1 cellular context compared by ENCODE assay signal in the genomic region with DNA sequence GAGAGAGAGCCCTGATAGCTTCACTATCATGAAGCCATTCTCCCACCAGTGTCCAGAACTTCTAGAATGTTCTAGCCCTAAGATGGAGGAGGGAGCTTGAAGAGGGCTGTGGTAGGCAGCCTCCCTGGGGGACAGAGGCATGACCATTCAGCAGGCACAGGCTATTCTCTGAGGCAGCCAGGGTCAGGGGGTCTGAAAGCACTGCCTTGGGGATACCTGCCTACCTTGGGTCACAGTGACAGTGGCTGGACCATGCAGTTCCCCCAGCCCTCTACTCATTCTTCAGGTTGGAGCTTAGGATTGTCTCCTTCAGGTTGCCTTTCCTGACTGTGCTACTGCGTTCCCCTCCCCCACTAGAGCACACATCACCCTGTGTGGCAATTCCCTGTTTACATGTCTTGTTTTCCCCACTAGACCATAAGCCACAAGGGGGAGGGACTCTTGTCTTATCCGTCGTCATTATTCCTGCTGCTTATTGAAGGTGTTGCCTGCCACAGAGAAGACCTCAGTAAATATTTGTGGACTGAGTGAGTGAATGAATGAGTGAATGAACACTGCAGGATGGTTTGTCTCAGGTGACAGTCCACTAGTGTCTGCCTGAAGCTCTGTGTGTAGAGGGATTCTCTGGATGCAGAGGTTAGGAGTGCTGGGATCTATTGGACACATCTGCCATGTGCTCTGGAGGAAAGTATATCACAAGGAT.
TF ChIP-seq lines count a peak whose summit lies in the region.

No MANE protein-coding gene starts in this region.

TF ChIP-seq in HepG2, 621 proteins besides CTCF, POLR2A, EP300 and RAD21 (continued from another document and continues in another):
- TF ChIP-seq, protein P1, sequence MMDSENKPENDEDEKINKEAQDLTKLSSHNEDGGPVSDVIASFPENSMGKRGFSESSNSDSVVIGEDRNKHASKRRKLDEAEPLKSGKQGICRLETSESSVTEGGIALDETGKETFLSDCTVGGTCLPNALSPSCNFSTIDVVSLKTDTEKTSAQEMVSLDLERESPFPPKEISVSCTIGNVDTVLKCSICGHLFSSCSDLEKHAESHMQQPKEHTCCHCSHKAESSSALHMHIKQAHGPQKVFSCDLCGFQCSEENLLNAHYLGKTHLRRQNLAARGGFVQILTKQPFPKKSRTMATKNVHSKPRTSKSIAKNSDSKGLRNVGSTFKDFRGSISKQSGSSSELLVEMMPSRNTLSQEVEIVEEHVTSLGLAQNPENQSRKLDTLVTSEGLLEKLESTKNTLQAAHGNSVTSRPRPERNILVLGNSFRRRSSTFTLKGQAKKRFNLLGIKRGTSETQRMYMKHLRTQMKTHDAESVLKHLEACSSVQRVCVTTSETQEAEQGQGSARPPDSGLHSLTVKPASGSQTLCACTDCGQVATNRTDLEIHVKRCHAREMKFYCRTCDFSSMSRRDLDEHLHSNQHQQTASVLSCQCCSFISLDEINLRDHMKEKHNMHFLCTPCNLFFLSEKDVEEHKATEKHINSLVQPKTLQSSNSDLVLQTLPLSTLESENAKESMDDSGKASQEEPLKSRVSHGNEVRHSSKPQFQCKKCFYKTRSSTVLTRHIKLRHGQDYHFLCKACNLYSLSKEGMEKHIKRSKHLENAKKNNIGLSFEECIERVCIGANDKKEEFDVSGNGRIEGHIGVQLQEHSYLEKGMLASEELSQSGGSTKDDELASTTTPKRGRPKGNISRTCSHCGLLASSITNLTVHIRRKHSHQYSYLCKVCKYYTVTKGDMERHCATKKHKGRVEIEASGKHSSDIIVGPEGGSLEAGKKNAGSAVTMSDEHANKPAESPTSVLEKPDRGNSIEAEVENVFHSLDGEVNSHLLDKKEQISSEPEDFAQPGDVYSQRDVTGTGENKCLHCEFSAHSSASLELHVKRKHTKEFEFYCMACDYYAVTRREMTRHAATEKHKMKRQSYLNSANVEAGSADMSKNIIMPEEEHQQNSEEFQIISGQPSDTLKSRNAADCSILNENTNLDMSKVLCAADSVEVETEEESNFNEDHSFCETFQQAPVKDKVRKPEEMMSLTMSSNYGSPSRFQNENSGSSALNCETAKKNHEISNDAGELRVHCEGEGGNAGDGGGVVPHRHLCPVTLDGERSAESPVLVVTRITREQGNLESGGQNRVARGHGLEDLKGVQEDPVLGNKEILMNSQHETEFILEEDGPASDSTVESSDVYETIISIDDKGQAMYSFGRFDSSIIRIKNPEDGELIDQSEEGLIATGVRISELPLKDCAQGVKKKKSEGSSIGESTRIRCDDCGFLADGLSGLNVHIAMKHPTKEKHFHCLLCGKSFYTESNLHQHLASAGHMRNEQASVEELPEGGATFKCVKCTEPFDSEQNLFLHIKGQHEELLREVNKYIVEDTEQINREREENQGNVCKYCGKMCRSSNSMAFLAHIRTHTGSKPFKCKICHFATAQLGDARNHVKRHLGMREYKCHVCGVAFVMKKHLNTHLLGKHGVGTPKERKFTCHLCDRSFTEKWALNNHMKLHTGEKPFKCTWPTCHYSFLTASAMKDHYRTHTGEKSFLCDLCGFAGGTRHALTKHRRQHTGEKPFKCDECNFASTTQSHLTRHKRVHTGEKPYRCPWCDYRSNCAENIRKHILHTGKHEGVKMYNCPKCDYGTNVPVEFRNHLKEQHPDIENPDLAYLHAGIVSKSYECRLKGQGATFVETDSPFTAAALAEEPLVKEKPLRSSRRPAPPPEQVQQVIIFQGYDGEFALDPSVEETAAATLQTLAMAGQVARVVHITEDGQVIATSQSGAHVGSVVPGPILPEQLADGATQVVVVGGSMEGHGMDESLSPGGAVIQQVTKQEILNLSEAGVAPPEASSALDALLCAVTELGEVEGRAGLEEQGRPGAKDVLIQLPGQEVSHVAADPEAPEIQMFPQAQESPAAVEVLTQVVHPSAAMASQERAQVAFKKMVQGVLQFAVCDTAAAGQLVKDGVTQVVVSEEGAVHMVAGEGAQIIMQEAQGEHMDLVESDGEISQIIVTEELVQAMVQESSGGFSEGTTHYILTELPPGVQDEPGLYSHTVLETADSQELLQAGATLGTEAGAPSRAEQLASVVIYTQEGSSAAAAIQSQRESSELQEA (CRISPR knock-in tag; IDR thresholded peaks at IDR 0.05; ENCODE audit: not compliant biosample characterization) = no peak
- TF ChIP-seq NCOA2 (CRISPR knock-in tag; IDR thresholded peaks at IDR 0.05) (peak; percentile 82; the same call in 1 of the 2 replicates), NR2F6 (IDR thresholded peaks at IDR 0.05) (peak; percentile 33), NR2F6 (CRISPR knock-in tag; IDR thresholded peaks at IDR 0.05) (peak; percentile 78), FOXK2 (IDR thresholded peaks at IDR 0.05) (peak; percentile 94), CBFB (CRISPR knock-in tag; IDR thresholded peaks at IDR 0.05) (peak; percentile 61; the same call in 1 of the 2 replicates), RXRA (CRISPR knock-in tag; IDR thresholded peaks at IDR 0.05) (peak; percentile 65; the same call in 1 of the 2 replicates), RARA (CRISPR knock-in tag; IDR thresholded peaks at IDR 0.05) (peak; percentile 82), CBX1 (IDR thresholded peaks at IDR 0.05; ENCODE audit: low read depth) (no peak), JUND (CRISPR knock-in tag; IDR thresholded peaks at IDR 0.05) (peak; percentile 34; the same call in 1 of the 2 replicates), ZNF274 (CRISPR knock-in tag; IDR thresholded peaks at IDR 0.05) (no peak), NFE2L2 (IDR thresholded peaks at IDR 0.05; ENCODE audit: low read length) (no peak), TARDBP (CRISPR knock-in tag; IDR thresholded peaks at IDR 0.05) (peak; percentile 82), ELF1 (CRISPR knock-in tag; IDR thresholded peaks at IDR 0.05) (peak; percentile 36; the same call in 1 of the 2 replicates), SALL2 (CRISPR knock-in tag; IDR thresholded peaks at IDR 0.05) (no peak)
- TF ChIP-seq, protein P2, sequence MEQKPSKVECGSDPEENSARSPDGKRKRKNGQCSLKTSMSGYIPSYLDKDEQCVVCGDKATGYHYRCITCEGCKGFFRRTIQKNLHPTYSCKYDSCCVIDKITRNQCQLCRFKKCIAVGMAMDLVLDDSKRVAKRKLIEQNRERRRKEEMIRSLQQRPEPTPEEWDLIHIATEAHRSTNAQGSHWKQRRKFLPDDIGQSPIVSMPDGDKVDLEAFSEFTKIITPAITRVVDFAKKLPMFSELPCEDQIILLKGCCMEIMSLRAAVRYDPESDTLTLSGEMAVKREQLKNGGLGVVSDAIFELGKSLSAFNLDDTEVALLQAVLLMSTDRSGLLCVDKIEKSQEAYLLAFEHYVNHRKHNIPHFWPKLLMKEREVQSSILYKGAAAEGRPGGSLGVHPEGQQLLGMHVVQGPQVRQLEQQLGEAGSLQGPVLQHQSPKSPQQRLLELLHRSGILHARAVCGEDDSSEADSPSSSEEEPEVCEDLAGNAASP (CRISPR knock-in tag; IDR thresholded peaks at IDR 0.05; ENCODE audit: borderline replicate concordance) = peak; percentile 53; the same call in 1 of the 2 replicates
- TF ChIP-seq, protein P3, sequence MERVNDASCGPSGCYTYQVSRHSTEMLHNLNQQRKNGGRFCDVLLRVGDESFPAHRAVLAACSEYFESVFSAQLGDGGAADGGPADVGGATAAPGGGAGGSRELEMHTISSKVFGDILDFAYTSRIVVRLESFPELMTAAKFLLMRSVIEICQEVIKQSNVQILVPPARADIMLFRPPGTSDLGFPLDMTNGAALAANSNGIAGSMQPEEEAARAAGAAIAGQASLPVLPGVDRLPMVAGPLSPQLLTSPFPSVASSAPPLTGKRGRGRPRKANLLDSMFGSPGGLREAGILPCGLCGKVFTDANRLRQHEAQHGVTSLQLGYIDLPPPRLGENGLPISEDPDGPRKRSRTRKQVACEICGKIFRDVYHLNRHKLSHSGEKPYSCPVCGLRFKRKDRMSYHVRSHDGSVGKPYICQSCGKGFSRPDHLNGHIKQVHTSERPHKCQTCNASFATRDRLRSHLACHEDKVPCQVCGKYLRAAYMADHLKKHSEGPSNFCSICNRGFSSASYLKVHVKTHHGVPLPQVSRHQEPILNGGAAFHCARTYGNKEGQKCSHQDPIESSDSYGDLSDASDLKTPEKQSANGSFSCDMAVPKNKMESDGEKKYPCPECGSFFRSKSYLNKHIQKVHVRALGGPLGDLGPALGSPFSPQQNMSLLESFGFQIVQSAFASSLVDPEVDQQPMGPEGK (CRISPR knock-in tag; IDR thresholded peaks at IDR 0.05) = peak; percentile 75
- TF ChIP-seq, protein P4, sequence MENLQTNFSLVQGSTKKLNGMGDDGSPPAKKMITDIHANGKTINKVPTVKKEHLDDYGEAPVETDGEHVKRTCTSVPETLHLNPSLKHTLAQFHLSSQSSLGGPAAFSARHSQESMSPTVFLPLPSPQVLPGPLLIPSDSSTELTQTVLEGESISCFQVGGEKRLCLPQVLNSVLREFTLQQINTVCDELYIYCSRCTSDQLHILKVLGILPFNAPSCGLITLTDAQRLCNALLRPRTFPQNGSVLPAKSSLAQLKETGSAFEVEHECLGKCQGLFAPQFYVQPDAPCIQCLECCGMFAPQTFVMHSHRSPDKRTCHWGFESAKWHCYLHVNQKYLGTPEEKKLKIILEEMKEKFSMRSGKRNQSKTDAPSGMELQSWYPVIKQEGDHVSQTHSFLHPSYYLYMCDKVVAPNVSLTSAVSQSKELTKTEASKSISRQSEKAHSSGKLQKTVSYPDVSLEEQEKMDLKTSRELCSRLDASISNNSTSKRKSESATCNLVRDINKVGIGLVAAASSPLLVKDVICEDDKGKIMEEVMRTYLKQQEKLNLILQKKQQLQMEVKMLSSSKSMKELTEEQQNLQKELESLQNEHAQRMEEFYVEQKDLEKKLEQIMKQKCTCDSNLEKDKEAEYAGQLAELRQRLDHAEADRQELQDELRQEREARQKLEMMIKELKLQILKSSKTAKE (CRISPR knock-in tag; IDR thresholded peaks at IDR 0.05; ENCODE audit: borderline replicate concordance) = peak; percentile 63; the same call in 1 of the 2 replicates
- TF ChIP-seq, protein P5, sequence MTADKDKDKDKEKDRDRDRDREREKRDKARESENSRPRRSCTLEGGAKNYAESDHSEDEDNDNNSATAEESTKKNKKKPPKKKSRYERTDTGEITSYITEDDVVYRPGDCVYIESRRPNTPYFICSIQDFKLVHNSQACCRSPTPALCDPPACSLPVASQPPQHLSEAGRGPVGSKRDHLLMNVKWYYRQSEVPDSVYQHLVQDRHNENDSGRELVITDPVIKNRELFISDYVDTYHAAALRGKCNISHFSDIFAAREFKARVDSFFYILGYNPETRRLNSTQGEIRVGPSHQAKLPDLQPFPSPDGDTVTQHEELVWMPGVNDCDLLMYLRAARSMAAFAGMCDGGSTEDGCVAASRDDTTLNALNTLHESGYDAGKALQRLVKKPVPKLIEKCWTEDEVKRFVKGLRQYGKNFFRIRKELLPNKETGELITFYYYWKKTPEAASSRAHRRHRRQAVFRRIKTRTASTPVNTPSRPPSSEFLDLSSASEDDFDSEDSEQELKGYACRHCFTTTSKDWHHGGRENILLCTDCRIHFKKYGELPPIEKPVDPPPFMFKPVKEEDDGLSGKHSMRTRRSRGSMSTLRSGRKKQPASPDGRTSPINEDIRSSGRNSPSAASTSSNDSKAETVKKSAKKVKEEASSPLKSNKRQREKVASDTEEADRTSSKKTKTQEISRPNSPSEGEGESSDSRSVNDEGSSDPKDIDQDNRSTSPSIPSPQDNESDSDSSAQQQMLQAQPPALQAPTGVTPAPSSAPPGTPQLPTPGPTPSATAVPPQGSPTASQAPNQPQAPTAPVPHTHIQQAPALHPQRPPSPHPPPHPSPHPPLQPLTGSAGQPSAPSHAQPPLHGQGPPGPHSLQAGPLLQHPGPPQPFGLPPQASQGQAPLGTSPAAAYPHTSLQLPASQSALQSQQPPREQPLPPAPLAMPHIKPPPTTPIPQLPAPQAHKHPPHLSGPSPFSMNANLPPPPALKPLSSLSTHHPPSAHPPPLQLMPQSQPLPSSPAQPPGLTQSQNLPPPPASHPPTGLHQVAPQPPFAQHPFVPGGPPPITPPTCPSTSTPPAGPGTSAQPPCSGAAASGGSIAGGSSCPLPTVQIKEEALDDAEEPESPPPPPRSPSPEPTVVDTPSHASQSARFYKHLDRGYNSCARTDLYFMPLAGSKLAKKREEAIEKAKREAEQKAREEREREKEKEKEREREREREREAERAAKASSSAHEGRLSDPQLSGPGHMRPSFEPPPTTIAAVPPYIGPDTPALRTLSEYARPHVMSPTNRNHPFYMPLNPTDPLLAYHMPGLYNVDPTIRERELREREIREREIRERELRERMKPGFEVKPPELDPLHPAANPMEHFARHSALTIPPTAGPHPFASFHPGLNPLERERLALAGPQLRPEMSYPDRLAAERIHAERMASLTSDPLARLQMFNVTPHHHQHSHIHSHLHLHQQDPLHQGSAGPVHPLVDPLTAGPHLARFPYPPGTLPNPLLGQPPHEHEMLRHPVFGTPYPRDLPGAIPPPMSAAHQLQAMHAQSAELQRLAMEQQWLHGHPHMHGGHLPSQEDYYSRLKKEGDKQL (CRISPR knock-in tag; IDR thresholded peaks at IDR 0.05; ENCODE audit: low read depth) = peak; percentile 76; the same call in 1 of the 2 replicates
- TF ChIP-seq, protein P6, sequence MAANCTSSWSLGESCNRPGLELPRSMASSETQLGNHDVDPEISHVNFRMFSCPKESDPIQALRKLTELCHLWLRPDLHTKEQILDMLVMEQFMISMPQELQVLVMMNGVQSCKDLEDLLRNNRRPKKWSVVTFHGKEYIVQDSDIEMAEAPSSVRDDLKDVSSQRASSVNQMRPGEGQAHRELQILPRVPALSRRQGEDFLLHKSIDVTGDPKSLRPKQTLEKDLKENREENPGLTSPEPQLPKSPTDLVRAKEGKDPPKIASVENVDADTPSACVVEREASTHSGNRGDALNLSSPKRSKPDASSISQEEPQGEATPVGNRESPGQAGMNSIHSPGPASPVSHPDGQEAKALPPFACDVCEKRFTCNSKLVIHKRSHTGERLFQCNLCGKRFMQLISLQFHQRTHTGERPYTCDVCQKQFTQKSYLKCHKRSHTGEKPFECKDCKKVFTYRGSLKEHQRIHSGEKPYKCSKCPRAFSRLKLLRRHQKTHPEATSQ (CRISPR knock-in tag; IDR thresholded peaks at IDR 0.05; ENCODE audit: borderline replicate concordance) = no peak
- TF ChIP-seq, protein P7, sequence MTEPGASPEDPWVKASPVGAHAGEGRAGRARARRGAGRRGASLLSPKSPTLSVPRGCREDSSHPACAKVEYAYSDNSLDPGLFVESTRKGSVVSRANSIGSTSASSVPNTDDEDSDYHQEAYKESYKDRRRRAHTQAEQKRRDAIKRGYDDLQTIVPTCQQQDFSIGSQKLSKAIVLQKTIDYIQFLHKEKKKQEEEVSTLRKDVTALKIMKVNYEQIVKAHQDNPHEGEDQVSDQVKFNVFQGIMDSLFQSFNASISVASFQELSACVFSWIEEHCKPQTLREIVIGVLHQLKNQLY (CRISPR knock-in tag; IDR thresholded peaks at IDR 0.05) = peak; percentile 68; the same call in 1 of the 2 replicates
- TF ChIP-seq, protein P8, sequence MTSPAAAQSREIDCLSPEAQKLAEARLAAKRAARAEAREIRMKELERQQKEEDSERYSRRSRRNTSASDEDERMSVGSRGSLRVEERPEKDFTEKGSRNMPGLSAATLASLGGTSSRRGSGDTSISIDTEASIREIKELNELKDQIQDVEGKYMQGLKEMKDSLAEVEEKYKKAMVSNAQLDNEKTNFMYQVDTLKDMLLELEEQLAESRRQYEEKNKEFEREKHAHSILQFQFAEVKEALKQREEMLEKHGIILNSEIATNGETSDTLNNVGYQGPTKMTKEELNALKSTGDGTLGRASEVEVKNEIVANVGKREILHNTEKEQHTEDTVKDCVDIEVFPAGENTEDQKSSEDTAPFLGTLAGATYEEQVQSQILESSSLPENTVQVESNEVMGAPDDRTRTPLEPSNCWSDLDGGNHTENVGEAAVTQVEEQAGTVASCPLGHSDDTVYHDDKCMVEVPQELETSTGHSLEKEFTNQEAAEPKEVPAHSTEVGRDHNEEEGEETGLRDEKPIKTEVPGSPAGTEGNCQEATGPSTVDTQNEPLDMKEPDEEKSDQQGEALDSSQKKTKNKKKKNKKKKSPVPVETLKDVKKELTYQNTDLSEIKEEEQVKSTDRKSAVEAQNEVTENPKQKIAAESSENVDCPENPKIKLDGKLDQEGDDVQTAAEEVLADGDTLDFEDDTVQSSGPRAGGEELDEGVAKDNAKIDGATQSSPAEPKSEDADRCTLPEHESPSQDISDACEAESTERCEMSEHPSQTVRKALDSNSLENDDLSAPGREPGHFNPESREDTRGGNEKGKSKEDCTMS (CRISPR knock-in tag; conservative IDR thresholded peaks at IDR 0.05) = no peak
